1 cellular context compared by ENCODE assay signal in genomic region chrX:139820358-139820984, GRCh38.
TF ChIP-seq lines count a peak whose summit lies in the region.

No MANE protein-coding gene starts in this region.

TF ChIP-seq in HEK293, 187 proteins besides CTCF, POLR2A, EP300 and RAD21 (continued from another document):
- TF ChIP-seq, protein P1, sequence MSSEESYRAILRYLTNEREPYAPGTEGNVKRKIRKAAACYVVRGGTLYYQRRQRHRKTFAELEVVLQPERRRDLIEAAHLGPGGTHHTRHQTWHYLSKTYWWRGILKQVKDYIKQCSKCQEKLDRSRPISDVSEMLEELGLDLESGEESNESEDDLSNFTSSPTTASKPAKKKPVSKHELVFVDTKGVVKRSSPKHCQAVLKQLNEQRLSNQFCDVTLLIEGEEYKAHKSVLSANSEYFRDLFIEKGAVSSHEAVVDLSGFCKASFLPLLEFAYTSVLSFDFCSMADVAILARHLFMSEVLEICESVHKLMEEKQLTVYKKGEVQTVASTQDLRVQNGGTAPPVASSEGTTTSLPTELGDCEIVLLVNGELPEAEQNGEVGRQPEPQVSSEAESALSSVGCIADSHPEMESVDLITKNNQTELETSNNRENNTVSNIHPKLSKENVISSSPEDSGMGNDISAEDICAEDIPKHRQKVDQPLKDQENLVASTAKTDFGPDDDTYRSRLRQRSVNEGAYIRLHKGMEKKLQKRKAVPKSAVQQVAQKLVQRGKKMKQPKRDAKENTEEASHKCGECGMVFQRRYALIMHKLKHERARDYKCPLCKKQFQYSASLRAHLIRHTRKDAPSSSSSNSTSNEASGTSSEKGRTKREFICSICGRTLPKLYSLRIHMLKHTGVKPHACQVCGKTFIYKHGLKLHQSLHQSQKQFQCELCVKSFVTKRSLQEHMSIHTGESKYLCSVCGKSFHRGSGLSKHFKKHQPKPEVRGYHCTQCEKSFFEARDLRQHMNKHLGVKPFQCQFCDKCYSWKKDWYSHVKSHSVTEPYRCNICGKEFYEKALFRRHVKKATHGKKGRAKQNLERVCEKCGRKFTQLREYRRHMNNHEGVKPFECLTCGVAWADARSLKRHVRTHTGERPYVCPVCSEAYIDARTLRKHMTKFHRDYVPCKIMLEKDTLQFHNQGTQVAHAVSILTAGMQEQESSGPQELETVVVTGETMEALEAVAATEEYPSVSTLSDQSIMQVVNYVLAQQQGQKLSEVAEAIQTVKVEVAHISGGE (tag by site-specific recombination; conservative IDR thresholded peaks at IDR 0.05; ENCODE audit: low read depth): peak; percentile 39; the same call in 1 of the 2 replicates
TF ChIP-seq in HEK293: peak in this region for 2.
